25 cellular contexts compared by ENCODE assay signal in genomic region chr6:147909645-147910044, GRCh38.
A peak's percentile ranks its signal among the peaks of the same experiment; 100 is the strongest.
DNase-seq lines count a peak whose midpoint lies in the region; ATAC-seq, FAIRE-seq and TF ChIP-seq lines count a peak whose summit lies in the region.
"Had no signal": no experiment of that assay in that cellular context is flagged by ENCODE, and none has a peak within 500 bp of the region (broad histone marks: within the 10 kb centered on the region; RNA-seq: fewer than 3 reads in every experiment).

No MANE protein-coding gene starts in this region.

- CTCF ChIA-PET in activated CD4-positive, alpha-beta T cell treated with anti-CD3 and anti-CD28 coated beads, Interleukin-2, amount 10 ng/mL, durations not matched to agents 7 days and 5 days (lab: Charles Lee) = no interaction called here
- CTCF ChIA-PET in activated CD4-positive, alpha-beta T cell treated with anti-CD3 and anti-CD28 coated beads for 36 hours (lab: Charles Lee) = no interaction called here

- H3K27me3 ChIP-seq in kidney epithelial cell (ENCODE audit: control insufficient read depth, insufficient read depth, low read length) = no peaks in the 10 kb centered on the region
- H3K27me3 ChIP-seq: BLaER1 treated with 17β-estradiol and CSF1 and Interleukin-3, amounts not matched to agents 10 nM and 100 nM had no signal

- no peaks in the 10 kb centered on the region for H3K9me3 Mint-ChIP-seq in activated CD4-positive, alpha-beta T cell treated with anti-CD3 and anti-CD28 coated beads, Interleukin-2, amount 10 ng/mL, durations not matched to agents 7 days and 5 days
- H3K9me3 Mint-ChIP-seq in activated CD4-positive, alpha-beta T cell treated with anti-CD3 and anti-CD28 coated beads for 36 hours (ENCODE audit: low read depth) = no peaks in the 10 kb centered on the region
- H3K9me3 Mint-ChIP-seq: activated CD4-positive, alpha-beta memory T cell treated with anti-CD3 and anti-CD28 coated beads, Interleukin-2, amount 10 ng/mL, durations not matched to agents 7 days and 5 days; activated naive CD4-positive, alpha-beta T cell treated with anti-CD3 and anti-CD28 coated beads for 36 hours; activated T-cell treated with anti-CD3 and anti-CD28 coated beads, Interleukin-2, amount 50 U/mL, for 24 hours; endodermal cell; T-helper 1 cell treated with Interleukin-12 subunit alpha and Interleukin-12 subunit beta and Interleukin-4 antibody, amounts not matched to agents 30 μg/mL and 1 μg/mL, for 36 hours had no signal

- no peaks in the 10 kb centered on the region for H3K36me3 Mint-ChIP-seq in activated CD4-positive, alpha-beta T cell treated with anti-CD3 and anti-CD28 coated beads, Interleukin-2, amount 10 ng/mL, durations not matched to agents 7 days and 5 days (ENCODE audit: low read depth)
- no peaks in the 10 kb centered on the region for H3K36me3 Mint-ChIP-seq in activated CD4-positive, alpha-beta T cell treated with anti-CD3 and anti-CD28 coated beads for 36 hours (ENCODE audit: low read depth)
- H3K36me3 Mint-ChIP-seq: memory B cell, natural killer cell had no signal

- H3K4me3 ChIP-seq in kidney epithelial cell (ENCODE audit: low read depth, low read length) = no peak overlapping the region
- H3K4me3 ChIP-seq: BLaER1 treated with 17β-estradiol and CSF1 and Interleukin-3, amounts not matched to agents 10 nM and 100 nM; smooth muscle cell had no signal

- H3K36me3 ChIP-seq in kidney epithelial cell (ENCODE audit: control insufficient read depth, insufficient read depth, low read length) = no peaks in the 10 kb centered on the region
- H3K36me3 ChIP-seq: BLaER1 treated with 17β-estradiol and CSF1 and Interleukin-3, amounts not matched to agents 10 nM and 100 nM had no signal

- TF ChIP-seq CTCF in VCaP (conservative IDR thresholded peaks at IDR 0.05) (no peak), kidney epithelial cell (IDR thresholded peaks at IDR 0.05; ENCODE audit: insufficient read depth, low read length, poor library complexity, severe bottlenecking) (no peak)

- FAIRE-seq in urothelium cell line (lab: Jason Lieb, UNC) = no peak

- no peaks in the 10 kb centered on the region for H3K27me3 Mint-ChIP-seq in activated CD4-positive, alpha-beta T cell treated with anti-CD3 and anti-CD28 coated beads, Interleukin-2, amount 10 ng/mL, durations not matched to agents 7 days and 5 days
- H3K27me3 Mint-ChIP-seq in activated CD4-positive, alpha-beta T cell treated with anti-CD3 and anti-CD28 coated beads for 36 hours = no peaks in the 10 kb centered on the region
- H3K27me3 Mint-ChIP-seq: activated CD4-positive, alpha-beta memory T cell treated with anti-CD3 and anti-CD28 coated beads, Interleukin-2, amount 10 ng/mL, durations not matched to agents 7 days and 5 days; activated T-cell treated with anti-CD3 and anti-CD28 coated beads, Interleukin-2, amount 50 U/mL, for 24 hours; memory B cell had no signal

- H3K4me1 Mint-ChIP-seq in activated CD4-positive, alpha-beta T cell treated with anti-CD3 and anti-CD28 coated beads, Interleukin-2, amount 10 ng/mL, durations not matched to agents 7 days and 5 days = no peaks in the 10 kb centered on the region
- H3K4me1 Mint-ChIP-seq in activated CD4-positive, alpha-beta T cell treated with anti-CD3 and anti-CD28 coated beads for 36 hours = no peaks in the 10 kb centered on the region
- H3K4me1 Mint-ChIP-seq: activated CD4-positive, alpha-beta memory T cell treated with anti-CD3 and anti-CD28 coated beads, Interleukin-2, amount 10 ng/mL, durations not matched to agents 7 days and 5 days; memory B cell; natural killer cell had no signal

- H3K27ac Mint-ChIP-seq in activated CD4-positive, alpha-beta T cell treated with anti-CD3 and anti-CD28 coated beads, Interleukin-2, amount 10 ng/mL, durations not matched to agents 7 days and 5 days = peak overlapping the region; percentile 73
- H3K27ac Mint-ChIP-seq in activated CD4-positive, alpha-beta T cell treated with anti-CD3 and anti-CD28 coated beads for 36 hours = no peak overlapping the region
- H3K27ac Mint-ChIP-seq: activated CD4-positive, alpha-beta memory T cell treated with anti-CD3 and anti-CD28 coated beads, Interleukin-2, amount 10 ng/mL, durations not matched to agents 7 days and 5 days; activated naive CD4-positive, alpha-beta T cell treated with anti-CD3 and anti-CD28 coated beads for 36 hours; activated T-cell treated with anti-CD3 and anti-CD28 coated beads, Interleukin-2, amount 50 U/mL, for 24 hours; endodermal cell; memory B cell; natural killer cell; T-helper 1 cell treated with Interleukin-12 subunit alpha and Interleukin-12 subunit beta and Interleukin-4 antibody, amounts not matched to agents 30 μg/mL and 1 μg/mL, for 36 hours had no signal

- POLR2A ChIA-PET in activated CD4-positive, alpha-beta T cell treated with anti-CD3 and anti-CD28 coated beads, Interleukin-2, amount 10 ng/mL, durations not matched to agents 7 days and 5 days (lab: Charles Lee) = no interaction called here
- POLR2A ChIA-PET in activated CD4-positive, alpha-beta T cell treated with anti-CD3 and anti-CD28 coated beads for 36 hours (lab: Charles Lee) = no interaction called here

- ATAC-seq in activated CD4-positive, alpha-beta T cell treated with anti-CD3 and anti-CD28 coated beads for 36 hours = no peak
- no peak for ATAC-seq in GM18519 (IDR thresholded peaks at IDR 0.05; ENCODE audit: low FRiP score, unreplicated experiment)
- ATAC-seq in HG02588 (IDR thresholded peaks at IDR 0.05; ENCODE audit: unreplicated experiment) = no peak
- ATAC-seq: natural killer cell had no signal

- DNase-seq in activated CD4-positive, alpha-beta T cell treated with anti-CD3 and anti-CD28 coated beads, Interleukin-2, amount 10 ng/mL, durations not matched to agents 7 days and 5 days = no peak
- DNase-seq in activated CD4-positive, alpha-beta T cell treated with anti-CD3 and anti-CD28 coated beads for 36 hours = no peak
- DNase-seq in kidney epithelial cell (ENCODE audit: low read depth) (peak; percentile 21), urothelium cell line (ENCODE audit: low spot score) (peak; percentile 27), ecto neural progenitor cell (ENCODE audit: low spot score) (no peak)
- DNase-seq: 8988T; activated CD4-positive, alpha-beta memory T cell treated with anti-CD3 and anti-CD28 coated beads, Interleukin-2, amount 10 ng/mL, durations not matched to agents 7 days and 5 days; activated naive CD4-positive, alpha-beta T cell treated with anti-CD3 and anti-CD28 coated beads for 36 hours; activated T-cell treated with anti-CD3 and anti-CD28 coated beads, Interleukin-2, amount 50 U/mL, for 24 hours; aorta; endodermal cell; head of caudate nucleus; natural killer cell; NCI-H1105; NCI-H2107; NCI-H524 treated with DMSO at 0.1 percent for 48 hours; Right ventricle myocardium superior; stimulated activated CD4-positive, alpha-beta T cell treated with anti-CD3 and anti-CD28 coated beads, Interleukin-4, amount 100 ng/mL, for 24 hours had no signal

- intact Hi-C loops in activated CD4-positive, alpha-beta T cell treated with anti-CD3 and anti-CD28 coated beads for 36 hours (cut with DNase I, micrococcal nuclease) = no loop called here

- no peak overlapping the region for H3K4me3 Mint-ChIP-seq in activated CD4-positive, alpha-beta T cell treated with anti-CD3 and anti-CD28 coated beads, Interleukin-2, amount 10 ng/mL, durations not matched to agents 7 days and 5 days
- H3K4me3 Mint-ChIP-seq in activated CD4-positive, alpha-beta T cell treated with anti-CD3 and anti-CD28 coated beads for 36 hours = no peak overlapping the region
- H3K4me3 Mint-ChIP-seq: activated CD4-positive, alpha-beta memory T cell treated with anti-CD3 and anti-CD28 coated beads, Interleukin-2, amount 10 ng/mL, durations not matched to agents 7 days and 5 days; activated naive CD4-positive, alpha-beta T cell treated with anti-CD3 and anti-CD28 coated beads for 36 hours; activated T-cell treated with anti-CD3 and anti-CD28 coated beads, Interleukin-2, amount 50 U/mL, for 24 hours; endodermal cell; memory B cell; natural killer cell; T-helper 1 cell treated with Interleukin-12 subunit alpha and Interleukin-12 subunit beta and Interleukin-4 antibody, amounts not matched to agents 30 μg/mL and 1 μg/mL, for 36 hours had no signal

- peak overlapping the region; percentile 2; the same call in 1 of the 2 replicates for H3K27ac ChIP-seq in VCaP
- H3K27ac ChIP-seq: BLaER1 treated with 17β-estradiol and CSF1 and Interleukin-3, amounts not matched to agents 10 nM and 100 nM had no signal

Comparison
In these comparisons a context has a peak if more than half of its experiments do, and no peak if none do; other contexts are left out.
1. DNase-seq: peak in kidney epithelial cell (single experiment) and urothelium cell line (single experiment); none in activated CD4-positive, alpha-beta T cell treated with anti-CD3 and anti-CD28 coated beads, Interleukin-2, amount 10 ng/mL, durations not matched to agents 7 days and 5 days (single experiment), activated CD4-positive, alpha-beta T cell treated with anti-CD3 and anti-CD28 coated beads for 36 hours (single experiment) and ecto neural progenitor cell (single experiment).